8 cellular contexts compared by ENCODE assay signal in the genomic region with DNA sequence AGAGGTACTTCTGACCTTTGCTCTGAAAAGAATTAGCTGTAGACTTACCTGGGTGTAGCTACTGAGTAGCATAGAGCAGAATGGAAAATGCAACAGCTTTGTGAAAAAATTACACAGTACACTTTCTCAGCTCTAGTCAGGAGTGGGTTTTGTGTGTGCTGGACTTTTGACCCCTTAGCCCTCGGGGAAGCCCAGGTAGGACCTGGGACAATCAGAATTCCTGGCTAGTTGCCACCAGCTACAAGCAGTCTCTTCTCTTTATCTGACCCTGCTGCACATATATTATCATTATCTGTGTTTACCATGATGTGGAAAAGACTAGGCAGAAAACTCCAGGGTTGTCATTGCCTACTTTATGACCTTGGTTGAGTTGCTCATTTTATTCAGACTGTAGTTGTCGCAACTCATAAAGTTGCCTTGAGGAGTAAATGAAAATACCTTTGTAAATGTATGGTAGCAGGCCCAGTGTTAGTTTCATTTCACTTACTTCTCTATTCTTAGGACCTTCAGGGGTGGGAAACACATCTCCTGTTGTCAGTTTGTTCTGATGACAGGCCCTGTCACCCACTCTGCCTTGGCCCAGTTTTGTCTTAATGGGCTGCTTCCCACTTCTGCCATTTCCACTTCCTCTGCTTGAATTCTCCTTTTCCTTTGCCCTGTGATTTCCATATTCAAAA. TPM values are rescaled to one million over a fixed set of nuclear protein-coding genes. Genes with fewer than 3 reads are reported as not detected.
A peak's percentile ranks its signal among the peaks of the same experiment; 100 is the strongest.
DNase-seq lines count a peak whose midpoint lies in the region; ATAC-seq and TF ChIP-seq lines count a peak whose summit lies in the region.

No MANE protein-coding gene starts in this region.

- no peak for TF ChIP-seq POLR2A in esophagus squamous epithelium (IDR thresholded peaks at IDR 0.05)

- intact Hi-C loops in CD4-positive, alpha-beta memory T cell (cut with micrococcal nuclease) = no loop called here
- intact Hi-C loops in esophagus squamous epithelium (cut with DNase I) = no loop called here

- DNase-seq in CD4-positive, alpha-beta memory T cell = no peak
- DNase-seq in NAMALWA (ENCODE audit: low spot score) (peak; percentile 40), esophagus squamous epithelium (lab: John Stamatoyannopoulos, UW) (no peak), dedifferentiated amniotic fluid mesenchymal stem cell (ENCODE audit: extremely low spot score) (no peak), NCI-H748 treated with DMSO at 0.1 percent for 48 hours (lab: John Stamatoyannopoulos, UW) (no peak), cerebellar nuclear complex (lab: John Stamatoyannopoulos, UW) (no peak)
- DNase-seq in stimulated activated CD4-positive, alpha-beta T cell treated with anti-CD3 and anti-CD28 coated beads, Interleukin-15, amount 100 ng/mL, for 24 hours = no peak

- no peaks in the 10 kb centered on the region for H3K9me3 ChIP-seq in CD4-positive, alpha-beta memory T cell (ENCODE audit: control insufficient read depth in 1 of 2, low read length in 2 of 2)
- no peaks in the 10 kb centered on the region for H3K9me3 ChIP-seq in esophagus squamous epithelium

- H3K9me3 Mint-ChIP-seq in CD4-positive, alpha-beta memory T cell = peaks cover 0 to 3% (median 0%) of the 10 kb centered on the region in 8 donors

- CTCF ChIA-PET in CD4-positive, alpha-beta memory T cell (lab: Charles Lee; ENCODE audit: partially characterized antibody) = no interaction called here

- H3K27me3 ChIP-seq in CD4-positive, alpha-beta memory T cell (ENCODE audit: insufficient read depth, low read length) = no peaks in the 10 kb centered on the region
- H3K27me3 ChIP-seq in esophagus squamous epithelium = no peaks in the 10 kb centered on the region

- peak; percentile 25 for ATAC-seq in GM19467 (IDR thresholded peaks at IDR 0.05; ENCODE audit: unreplicated experiment)

- WGBS in esophagus squamous epithelium, 2 donors = 56 to 88% methylated on average over 2 of the region's 2 CpGs

- TF ChIP-seq CTCF in esophagus squamous epithelium (IDR thresholded peaks at IDR 0.05) = no peak

- H3K27ac Mint-ChIP-seq in CD4-positive, alpha-beta memory T cell = peak overlapping the region in 6 of 7 donors; percentile 6 to 98 (median 58)

- no peak overlapping the region for H3K27ac ChIP-seq in CD4-positive, alpha-beta memory T cell (ENCODE audit: low read depth, low read length)
- peak overlapping the region; percentile 41 to 71 (median 57) for H3K27ac ChIP-seq in esophagus squamous epithelium

- peaks cover 0 to 14% of the 10 kb centered on the region in 2 donors for H3K36me3 Mint-ChIP-seq in CD4-positive, alpha-beta memory T cell

- no peaks in the 10 kb centered on the region for H3K27me3 Mint-ChIP-seq in CD4-positive, alpha-beta memory T cell

- peaks cover 87% of the 10 kb centered on the region for H3K4me1 ChIP-seq in CD4-positive, alpha-beta memory T cell (ENCODE audit: insufficient read depth, low read length)
- H3K4me1 ChIP-seq in esophagus squamous epithelium = peaks cover 26 to 71% (median 27%) of the 10 kb centered on the region in 3 donors

- H3K4me3 Mint-ChIP-seq in CD4-positive, alpha-beta memory T cell = peak overlapping the region in 6 of 8 donors; percentile 27 to 74 (median 49)

- H3K4me1 Mint-ChIP-seq in CD4-positive, alpha-beta memory T cell = peaks cover 51 to 89% (median 71%) of the 10 kb centered on the region in 4 donors

- no peaks in the 10 kb centered on the region for H3K36me3 ChIP-seq in CD4-positive, alpha-beta memory T cell (ENCODE audit: insufficient read depth, low read length)
- no peaks in the 10 kb centered on the region for H3K36me3 ChIP-seq in esophagus squamous epithelium

- POLR2A ChIA-PET in CD4-positive, alpha-beta memory T cell (lab: Charles Lee; ENCODE audit: partially characterized antibody) = interaction anchor here (0.7 to 1.1 kb wide), 3 partner anchors 10 to 25 kb away, joined by 3 to 7 read pairs (median 3); no protein-coding TSS in a partner anchor

- no peak overlapping the region for H3K4me3 ChIP-seq in CD4-positive, alpha-beta memory T cell (ENCODE audit: low read length in 2 of 2)
- no peak overlapping the region for H3K4me3 ChIP-seq in esophagus squamous epithelium

RNA-seq across cellular contexts. Expression of a gene that starts 5.4 kb away (rescaled TPM):
- 10 to 100 TPM; 56.9 to 63.8 TPM for total RNA-seq in CD4-positive, alpha-beta memory T cell
- polyA plus RNA-seq in CD4-positive, alpha-beta memory T cell = 10 to 100 TPM; 53.5 to 57.6 TPM
- 10 to 100 TPM; 26.2 to 79.2 (median 52.4) TPM for total RNA-seq in esophagus squamous epithelium
